ENCODE assay signal across 9 cellular contexts in the genomic region with DNA sequence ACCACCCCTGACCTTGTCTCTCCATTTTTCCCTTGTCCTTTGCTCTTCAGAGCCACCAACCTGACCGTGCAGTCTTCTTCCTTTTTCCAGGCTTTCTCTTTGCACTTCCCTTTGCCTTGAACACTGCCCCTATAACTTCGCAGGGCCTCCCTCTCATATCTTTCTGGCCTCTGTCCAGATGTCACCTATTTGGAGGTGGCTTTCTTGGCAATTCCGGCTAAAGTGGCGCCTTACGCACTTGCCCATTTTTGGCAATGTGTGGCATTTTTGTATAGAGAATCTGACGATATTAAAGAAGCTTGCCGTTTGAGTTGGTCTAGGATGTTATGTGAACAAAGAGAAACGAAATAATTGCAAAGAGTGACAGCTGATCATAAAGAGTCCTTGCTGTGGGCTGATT. TPM values are rescaled to one million over a fixed set of nuclear protein-coding genes. Genes with fewer than 3 reads are reported as not detected.
A peak's percentile ranks its signal among the peaks of the same experiment; 100 is the strongest.
DNase-seq lines count a peak whose midpoint lies in the region; ATAC-seq and TF ChIP-seq lines count a peak whose summit lies in the region.
"Had no signal": no experiment of that assay in that cellular context is flagged by ENCODE, and none has a peak within 500 bp of the region (broad histone marks: within the 10 kb centered on the region; RNA-seq: fewer than 3 reads in every experiment).

No MANE protein-coding gene starts in this region.

- peak overlapping the region; percentile 94 for H3K4me3 Mint-ChIP-seq in activated CD4-positive, alpha-beta T cell treated with anti-CD3 and anti-CD28 coated beads for 36 hours
- peak overlapping the region; percentile 90 for H3K4me3 Mint-ChIP-seq in activated CD8-positive, alpha-beta T cell treated with anti-CD3 and anti-CD28 coated beads for 36 hours

- H3K9ac ChIP-seq in iPS-20b (ENCODE audit: low read depth, low read length), result peak overlapping the region; percentile 92

- H3K27me3 ChIP-seq in iPS-20b (ENCODE audit: insufficient read depth, low read length), result peaks cover 13% of the 10 kb centered on the region

- peaks cover 16% of the 10 kb centered on the region for H3K9me3 Mint-ChIP-seq in activated CD4-positive, alpha-beta T cell treated with anti-CD3 and anti-CD28 coated beads for 36 hours (ENCODE audit: low read depth)
- peaks cover 23% of the 10 kb centered on the region for H3K9me3 Mint-ChIP-seq in activated CD8-positive, alpha-beta T cell treated with anti-CD3 and anti-CD28 coated beads for 36 hours

- H3K9me3 ChIP-seq in iPS-20b (ENCODE audit: insufficient read depth, low read depth, low read length), result no peaks in the 10 kb centered on the region

- H3K27me3 Mint-ChIP-seq in activated CD4-positive, alpha-beta T cell treated with anti-CD3 and anti-CD28 coated beads for 36 hours, result peaks cover 15% of the 10 kb centered on the region
- H3K27me3 Mint-ChIP-seq in activated CD8-positive, alpha-beta T cell treated with anti-CD3 and anti-CD28 coated beads for 36 hours, result peaks cover 9% of the 10 kb centered on the region

- H3K4me3 ChIP-seq in iPS-20b (ENCODE audit: low read length), result peak overlapping the region; percentile 95

- H3K27ac ChIP-seq in iPS-20b (ENCODE audit: low read length) (no peak overlapping the region), substantia nigra (ENCODE audit: low read depth, low read length, poor library complexity, severe bottlenecking) (peak overlapping the region; percentile 79)

- POLR2A ChIA-PET in activated CD4-positive, alpha-beta T cell treated with anti-CD3 and anti-CD28 coated beads for 36 hours (lab: Charles Lee), result no interaction called here
- POLR2A ChIA-PET in activated CD8-positive, alpha-beta T cell treated with anti-CD3 and anti-CD28 coated beads for 36 hours (lab: Charles Lee), result interaction anchor here (0.6 to 2.1 kb wide), 4 partner anchors 15 to 115 kb away, joined by 3 to 5 read pairs (median 4); no protein-coding TSS in a partner anchor

- intact Hi-C loops in activated CD4-positive, alpha-beta T cell treated with anti-CD3 and anti-CD28 coated beads for 36 hours (cut with DNase I, micrococcal nuclease), result no loop called here
- intact Hi-C loops in activated CD8-positive, alpha-beta T cell treated with anti-CD3 and anti-CD28 coated beads for 36 hours (cut with micrococcal nuclease), result no loop called here
- intact Hi-C loops in posterior vena cava (cut with DNase I) (no loop called here), posterior cingulate gyrus (cut with DNase I) (no loop called here)

- no peak for DNase-seq in activated CD4-positive, alpha-beta T cell treated with anti-CD3 and anti-CD28 coated beads for 36 hours
- DNase-seq in activated CD4-positive, alpha-beta T cell treated with anti-CD3 and anti-CD28 coated beads, Interleukin-2, amount 50 U/mL, for 4 hours, result no peak
- DNase-seq in activated CD8-positive, alpha-beta T cell treated with anti-CD3 and anti-CD28 coated beads for 36 hours, result no peak
- DNase-seq in substantia nigra (lab: John Stamatoyannopoulos, UW) (peak in 1 of 49 donors; percentile 9), posterior vena cava (ENCODE audit: low spot score) (no peak), NCI-H510A treated with DMSO at 0.1 percent for 48 hours (lab: John Stamatoyannopoulos, UW) (no peak), posterior cingulate gyrus (no peak)
- DNase-seq: EL had no signal

- H3K36me3 Mint-ChIP-seq in activated CD4-positive, alpha-beta T cell treated with anti-CD3 and anti-CD28 coated beads for 36 hours (ENCODE audit: low read depth), result peaks cover 52% of the 10 kb centered on the region
- H3K36me3 Mint-ChIP-seq in activated CD8-positive, alpha-beta T cell treated with anti-CD3 and anti-CD28 coated beads for 36 hours (ENCODE audit: low read depth), result peaks cover 47% of the 10 kb centered on the region

- H3K36me3 ChIP-seq in iPS-20b (ENCODE audit: insufficient read depth, low read depth, low read length), result peaks cover 28% of the 10 kb centered on the region

- H3K4me1 Mint-ChIP-seq in activated CD4-positive, alpha-beta T cell treated with anti-CD3 and anti-CD28 coated beads for 36 hours, result peaks cover 24% of the 10 kb centered on the region
- H3K4me1 Mint-ChIP-seq in activated CD8-positive, alpha-beta T cell treated with anti-CD3 and anti-CD28 coated beads for 36 hours (ENCODE audit: low read depth), result peaks cover 29% of the 10 kb centered on the region

- CTCF ChIA-PET in activated CD4-positive, alpha-beta T cell treated with anti-CD3 and anti-CD28 coated beads for 36 hours (lab: Charles Lee), result interaction anchor here (0.7 kb wide), 1 partner anchor 21 kb away, joined by 3 read pairs; no protein-coding TSS in a partner anchor
- CTCF ChIA-PET in activated CD8-positive, alpha-beta T cell treated with anti-CD3 and anti-CD28 coated beads for 36 hours (lab: Charles Lee), result interaction anchor here (1.0 to 1.3 kb wide), 2 partner anchors 12 to 83 kb away, joined by 3 read pairs; no protein-coding TSS in a partner anchor

- H3K27ac Mint-ChIP-seq in activated CD4-positive, alpha-beta T cell treated with anti-CD3 and anti-CD28 coated beads for 36 hours, result peak overlapping the region; percentile 93
- H3K27ac Mint-ChIP-seq in activated CD8-positive, alpha-beta T cell treated with anti-CD3 and anti-CD28 coated beads for 36 hours, result peak overlapping the region; percentile 91

- no peak for TF ChIP-seq CTCF in activated CD8-positive, alpha-beta T cell treated with anti-CD3 and anti-CD28 coated beads for 36 hours (IDR thresholded peaks at IDR 0.05)

- ATAC-seq in activated CD4-positive, alpha-beta T cell treated with anti-CD3 and anti-CD28 coated beads for 36 hours, result no peak
- ATAC-seq in activated CD8-positive, alpha-beta T cell treated with anti-CD3 and anti-CD28 coated beads for 36 hours, result no peak

- H3K4me1 ChIP-seq in iPS-20b (ENCODE audit: insufficient read depth, low read length), result 0 out of 2 replicates have a peak, but pooled peaks cover 6% of the 10 kb centered on the region

RNA-seq across cellular contexts. Expression of a gene that starts 0.9 kb away (rescaled TPM):
- 1 to 10 TPM; 5.8 to 6.2 TPM for total RNA-seq in activated CD4-positive, alpha-beta T cell treated with anti-CD3 and anti-CD28 coated beads for 36 hours
- total RNA-seq in activated CD8-positive, alpha-beta T cell treated with anti-CD3 and anti-CD28 coated beads for 36 hours, result 1 to 10 TPM; 6.3 to 7.0 TPM
- total RNA-seq in posterior vena cava, result 1 to 10 TPM; 5.0 to 6.8 TPM

RNA-seq across cellular contexts. Expression of a gene that starts 29.9 kb away (rescaled TPM):
- 1 to 10 TPM; 6.2 TPM for total RNA-seq in activated CD4-positive, alpha-beta T cell treated with anti-CD3 and anti-CD28 coated beads for 36 hours
- total RNA-seq in activated CD8-positive, alpha-beta T cell treated with anti-CD3 and anti-CD28 coated beads for 36 hours, result 1 to 10 TPM; 6.6 to 6.7 TPM
- total RNA-seq in posterior vena cava, result 1 to 10 TPM; 8.3 to 9.4 TPM

RNA-seq across cellular contexts. Expression of a gene that starts 40.9 kb away (rescaled TPM):
- 10 to 100 TPM; 52.4 to 59.8 TPM for total RNA-seq in activated CD4-positive, alpha-beta T cell treated with anti-CD3 and anti-CD28 coated beads for 36 hours
- 10 to 100 TPM; 59.1 to 63.1 TPM for total RNA-seq in activated CD8-positive, alpha-beta T cell treated with anti-CD3 and anti-CD28 coated beads for 36 hours
- 10 to 100 TPM; 46.6 to 49.7 TPM for total RNA-seq in posterior vena cava

RNA-seq across cellular contexts. Expression of a gene that starts 42.2 kb away (rescaled TPM):
- 1 to 10 TPM; 3.2 to 6.1 TPM for total RNA-seq in activated CD4-positive, alpha-beta T cell treated with anti-CD3 and anti-CD28 coated beads for 36 hours
- total RNA-seq in activated CD8-positive, alpha-beta T cell treated with anti-CD3 and anti-CD28 coated beads for 36 hours, result 1 to 10 TPM; 6.0 to 7.4 TPM
- total RNA-seq in posterior vena cava, result 1 to 10 TPM; 7.5 to 9.2 TPM

RNA-seq across cellular contexts. Expression of a gene that starts 42.2 kb away (rescaled TPM):
- total RNA-seq in activated CD4-positive, alpha-beta T cell treated with anti-CD3 and anti-CD28 coated beads for 36 hours, result 1 to 10 TPM; 1.5 to 1.7 TPM
- total RNA-seq in activated CD8-positive, alpha-beta T cell treated with anti-CD3 and anti-CD28 coated beads for 36 hours, result 1 to 10 TPM; 1.3 to 1.5 TPM
- total RNA-seq in posterior vena cava, result 1 to 10 TPM; 2.4 to 3.5 TPM
